Comparison of ENCODE assay signal across 1 cellular context in the genomic region with DNA sequence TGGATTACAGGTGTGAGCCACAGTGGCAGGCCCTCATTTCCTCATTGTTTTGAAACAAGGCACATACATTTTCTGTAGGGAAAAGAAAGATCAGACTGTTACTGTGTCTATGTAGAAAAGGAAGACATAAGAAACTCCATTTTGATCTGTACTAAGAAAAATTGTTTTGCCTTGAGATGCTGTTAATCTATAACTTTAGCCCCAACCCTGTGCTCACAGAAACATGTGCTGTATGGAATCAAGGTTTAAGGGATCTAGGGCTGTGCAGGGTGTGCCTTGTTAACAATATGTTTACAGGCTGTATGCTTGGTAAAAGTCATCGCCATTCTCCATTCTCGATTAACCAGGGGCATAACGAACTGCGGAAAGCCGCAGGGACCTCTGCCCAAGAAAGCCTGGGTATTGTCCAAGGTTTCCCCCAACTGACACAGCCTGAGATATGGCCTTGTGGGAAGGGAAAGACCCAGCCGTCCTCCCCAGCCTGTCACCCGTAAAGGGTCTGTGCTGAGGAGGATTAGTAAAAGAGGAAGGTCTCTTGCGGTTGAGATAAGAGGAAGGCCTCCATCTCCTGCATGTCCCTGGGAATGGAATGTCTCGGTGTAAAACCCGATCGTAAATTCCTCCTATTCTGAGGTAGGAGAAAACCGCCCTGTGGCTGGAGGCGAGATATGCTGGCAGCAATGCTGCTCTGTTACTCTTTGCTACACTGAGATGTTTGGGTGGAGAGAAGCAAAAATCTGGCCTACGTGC. TPM values are rescaled to one million over a fixed set of nuclear protein-coding genes. Genes with fewer than 3 reads are reported as not detected.
"Had no signal": no experiment of that assay in that cellular context is flagged by ENCODE, and none has a peak within 500 bp of the region (broad histone marks: within the 10 kb centered on the region; RNA-seq: fewer than 3 reads in every experiment).

No MANE protein-coding gene starts in this region.

RNA-seq across cellular contexts. Expression of gene CCDC13, which starts 38.2 kb away (rescaled TPM):
- total RNA-seq: esophagus mucosa had no signal
